ENCODE assay signal across 37 cellular contexts in the genomic region with DNA sequence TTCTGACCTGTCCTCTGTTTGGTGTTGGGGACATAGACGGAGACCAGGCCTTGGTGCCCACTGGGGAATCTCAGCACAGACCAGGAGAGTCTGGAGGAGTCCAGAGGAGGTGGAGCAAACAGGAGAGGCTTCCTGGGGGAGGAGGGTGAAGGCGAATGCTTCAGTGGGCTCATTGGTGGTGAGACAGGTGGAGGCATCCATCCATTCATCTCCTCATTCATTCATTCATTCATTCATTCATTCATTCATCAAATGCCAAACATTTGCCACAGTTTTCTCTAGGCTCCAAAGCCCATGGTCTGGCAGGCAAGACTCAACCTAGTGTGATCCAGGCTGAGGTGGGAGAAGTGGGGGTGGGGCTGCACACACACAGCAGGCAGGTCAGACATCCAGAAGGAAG. TPM values are rescaled to one million over a fixed set of nuclear protein-coding genes. Genes with fewer than 3 reads are reported as not detected.
"Had no signal": no experiment of that assay in that cellular context is flagged by ENCODE, and none has a peak within 500 bp of the region (broad histone marks: within the 10 kb centered on the region; RNA-seq: fewer than 3 reads in every experiment).

No MANE protein-coding gene starts in this region.

- H3K4me1 Mint-ChIP-seq: activated CD4-positive, alpha-beta T cell treated with anti-CD3 and anti-CD28 coated beads, Interleukin-2, amount 10 ng/mL, durations not matched to agents 24 days and 14 days; activated naive CD8-positive, alpha-beta T cell treated with anti-CD3 and anti-CD28 coated beads for 36 hours; activated T-helper 17 cell treated with anti-CD3 and anti-CD28 coated beads, Interleukin-2, amount 50 U/mL, for 72 hours had no signal

- H3K36me3 Mint-ChIP-seq: activated CD4-positive, alpha-beta memory T cell treated with anti-CD3 and anti-CD28 coated beads for 36 hours; activated naive CD4-positive, alpha-beta T cell treated with anti-CD3 and anti-CD28 coated beads, Interleukin-2, amount 50 U/mL, for 72 hours; activated naive CD8-positive, alpha-beta T cell treated with anti-CD3 and anti-CD28 coated beads for 36 hours had no signal

- H3K4me3 ChIP-seq: adrenal gland, body of pancreas, breast epithelium had no signal

- H3K36me3 ChIP-seq: adrenal gland, brain microvascular endothelial cell, breast epithelium had no signal

- ATAC-seq: activated CD8-positive, alpha-beta T cell treated with anti-CD3 and anti-CD28 coated beads for 36 hours; activated naive CD4-positive, alpha-beta T cell treated with anti-CD3 and anti-CD28 coated beads, Interleukin-2, amount 50 U/mL, for 72 hours; activated T-cell treated with anti-CD3 and anti-CD28 coated beads, Interleukin-2, amount 50 U/mL, for 4 hours; activated T-cell treated with anti-CD3 and anti-CD28 coated beads, Interleukin-2, amount 50 U/mL, for 72 hours; activated T-helper 17 cell treated with anti-CD3 and anti-CD28 coated beads, Interleukin-2, amount 50 U/mL, for 72 hours; body of pancreas had no signal

- FAIRE-seq: astrocyte, TTC549 had no signal

- H3K27ac ChIP-seq: adrenal gland, body of pancreas, brain microvascular endothelial cell, breast epithelium, VCaP had no signal

- H3K27ac Mint-ChIP-seq: activated B cell treated with CpG ODN at 0.5 μM for 24 hours; activated CD4-positive, alpha-beta memory T cell treated with anti-CD3 and anti-CD28 coated beads for 36 hours; activated CD4-positive, alpha-beta T cell treated with anti-CD3 and anti-CD28 coated beads, Interleukin-2, amount 10 ng/mL, durations not matched to agents 24 days and 14 days; activated CD8-positive, alpha-beta T cell treated with anti-CD3 and anti-CD28 coated beads for 36 hours; activated naive CD4-positive, alpha-beta T cell treated with anti-CD3 and anti-CD28 coated beads for 36 hours; activated naive CD4-positive, alpha-beta T cell treated with anti-CD3 and anti-CD28 coated beads, Interleukin-2, amount 50 U/mL, for 72 hours; activated naive CD8-positive, alpha-beta T cell treated with anti-CD3 and anti-CD28 coated beads for 36 hours; activated T-cell treated with anti-CD3 and anti-CD28 coated beads, Interleukin-2, amount 50 U/mL, for 72 hours; activated T-helper 1 cell treated with anti-CD3 and anti-CD28 coated beads, Interleukin-12 subunit alpha, Interleukin-12 subunit beta, Interleukin-2, Interleukin-4 antibody, amounts not matched to agents 30 ng/mL and 10 ng/mL and 1 ng/mL, durations not matched to agents 14 hours and 24 hours and 36 hours; activated T-helper 17 cell treated with anti-CD3 and anti-CD28 coated beads, Interleukin-2, amount 50 U/mL, for 72 hours; T-helper 1 cell treated with Interleukin-12 subunit alpha and Interleukin-12 subunit beta and Interleukin-4 antibody, amounts not matched to agents 30 μg/mL and 1 μg/mL, for 36 hours; T-helper 2 cell treated with Interferon-gamma antibody and Interleukin-4, amounts not matched to agents 5 μg/mL and 100 μg/mL, for 36 hours had no signal

- H3K9me3 Mint-ChIP-seq: activated B cell treated with CpG ODN at 0.5 μM for 24 hours; activated CD4-positive, alpha-beta memory T cell treated with anti-CD3 and anti-CD28 coated beads for 36 hours; activated CD4-positive, alpha-beta T cell treated with anti-CD3 and anti-CD28 coated beads, Interleukin-2, amount 10 ng/mL, durations not matched to agents 24 days and 14 days; activated CD8-positive, alpha-beta T cell treated with anti-CD3 and anti-CD28 coated beads for 36 hours; activated naive CD4-positive, alpha-beta T cell treated with anti-CD3 and anti-CD28 coated beads for 36 hours; activated naive CD4-positive, alpha-beta T cell treated with anti-CD3 and anti-CD28 coated beads, Interleukin-2, amount 50 U/mL, for 72 hours; activated naive CD8-positive, alpha-beta T cell treated with anti-CD3 and anti-CD28 coated beads for 36 hours; activated T-cell treated with anti-CD3 and anti-CD28 coated beads, Interleukin-2, amount 50 U/mL, for 4 hours; activated T-cell treated with anti-CD3 and anti-CD28 coated beads, Interleukin-2, amount 50 U/mL, for 72 hours; activated T-helper 1 cell treated with anti-CD3 and anti-CD28 coated beads, Interleukin-12 subunit alpha, Interleukin-12 subunit beta, Interleukin-2, Interleukin-4 antibody, amounts not matched to agents 30 ng/mL and 10 ng/mL and 1 ng/mL, durations not matched to agents 14 hours and 24 hours and 36 hours; activated T-helper 17 cell treated with anti-CD3 and anti-CD28 coated beads, Interleukin-2, amount 50 U/mL, for 72 hours; T-helper 1 cell treated with Interleukin-12 subunit alpha and Interleukin-12 subunit beta and Interleukin-4 antibody, amounts not matched to agents 30 μg/mL and 1 μg/mL, for 36 hours; T-helper 2 cell treated with Interferon-gamma antibody and Interleukin-4, amounts not matched to agents 5 μg/mL and 100 μg/mL, for 36 hours had no signal

- H3K4me1 ChIP-seq: adrenal gland, body of pancreas, breast epithelium had no signal

- DNase-seq: activated B cell treated with CpG ODN at 0.5 μM for 24 hours; activated CD4-positive, alpha-beta memory T cell treated with anti-CD3 and anti-CD28 coated beads for 36 hours; activated CD4-positive, alpha-beta T cell treated with anti-CD3 and anti-CD28 coated beads for 4 hours; activated CD4-positive, alpha-beta T cell treated with anti-CD3 and anti-CD28 coated beads, Interleukin-2, amount 10 ng/mL, durations not matched to agents 24 days and 14 days; activated CD4-positive, alpha-beta T cell treated with anti-CD3 and anti-CD28 coated beads, Interleukin-2, amount 50 U/mL, for 1 hour; activated CD4-positive, alpha-beta T cell treated with anti-CD3 and anti-CD28 coated beads, Interleukin-2, amount 50 U/mL, for 4 hours; activated CD4-positive, CD25-positive, alpha-beta regulatory T cell treated with anti-CD3 and anti-CD28 coated beads, Interleukin-2, amount 50 U/mL, for 72 hours; activated CD8-positive, alpha-beta memory T cell treated with anti-CD3 and anti-CD28 coated beads, Interleukin-2, amount 50 U/mL, for 4 hours; activated CD8-positive, alpha-beta T cell treated with anti-CD3 and anti-CD28 coated beads for 36 hours; activated effector memory CD4-positive, alpha-beta T cell treated with anti-CD3 and anti-CD28 coated beads, Interleukin-2, amount 50 U/mL, for 16 hours; activated gamma-delta T cell treated with Interleukin-2 at 50 U/mL for 16 hours; activated naive CD4-positive, alpha-beta T cell; activated naive CD4-positive, alpha-beta T cell treated with anti-CD3 and anti-CD28 coated beads for 36 hours; activated naive CD8-positive, alpha-beta T cell treated with anti-CD3 and anti-CD28 coated beads for 36 hours; activated T-cell treated with anti-CD3 and anti-CD28 coated beads for 4 hours; activated T-cell treated with anti-CD3 and anti-CD28 coated beads, Interleukin-2, amount 50 U/mL, for 1 hour; activated T-cell treated with anti-CD3 and anti-CD28 coated beads, Interleukin-2, amount 50 U/mL, for 4 hours; activated T-cell treated with anti-CD3 and anti-CD28 coated beads, Interleukin-2, amount 50 U/mL, for 72 hours; adrenal gland; amniotic stem cell; aorta; body of pancreas; brain microvascular endothelial cell; central memory CD4-positive, alpha-beta T cell; T-helper 1 cell; T-helper 2 cell; T-helper 9 cell had no signal

- H3K9me3 ChIP-seq: adrenal gland, body of pancreas, breast epithelium had no signal

- H3K4me3 Mint-ChIP-seq: activated B cell treated with CpG ODN at 0.5 μM for 24 hours; activated CD4-positive, alpha-beta memory T cell treated with anti-CD3 and anti-CD28 coated beads for 36 hours; activated CD4-positive, alpha-beta T cell treated with anti-CD3 and anti-CD28 coated beads, Interleukin-2, amount 10 ng/mL, durations not matched to agents 24 days and 14 days; activated CD8-positive, alpha-beta T cell treated with anti-CD3 and anti-CD28 coated beads for 36 hours; activated naive CD4-positive, alpha-beta T cell treated with anti-CD3 and anti-CD28 coated beads for 36 hours; activated naive CD8-positive, alpha-beta T cell treated with anti-CD3 and anti-CD28 coated beads for 36 hours; activated T-cell treated with anti-CD3 and anti-CD28 coated beads, Interleukin-2, amount 50 U/mL, for 4 hours; activated T-cell treated with anti-CD3 and anti-CD28 coated beads, Interleukin-2, amount 50 U/mL, for 72 hours; activated T-helper 1 cell treated with anti-CD3 and anti-CD28 coated beads, Interleukin-12 subunit alpha, Interleukin-12 subunit beta, Interleukin-2, Interleukin-4 antibody, amounts not matched to agents 30 ng/mL and 10 ng/mL and 1 ng/mL, durations not matched to agents 14 hours and 24 hours and 36 hours; activated T-helper 17 cell treated with anti-CD3 and anti-CD28 coated beads, Interleukin-2, amount 50 U/mL, for 72 hours; T-helper 1 cell treated with Interleukin-12 subunit alpha and Interleukin-12 subunit beta and Interleukin-4 antibody, amounts not matched to agents 30 μg/mL and 1 μg/mL, for 36 hours; T-helper 2 cell treated with Interferon-gamma antibody and Interleukin-4, amounts not matched to agents 5 μg/mL and 100 μg/mL, for 36 hours had no signal

- H3K27me3 ChIP-seq: adrenal gland, body of pancreas had no signal

RNA-seq across cellular contexts. Expression of gene LINGO1, which starts 7.9 kb away (rescaled TPM):
- total RNA-seq: activated B cell treated with CpG ODN at 0.5 μM for 24 hours; activated CD4-positive, alpha-beta memory T cell treated with anti-CD3 and anti-CD28 coated beads for 36 hours; activated CD4-positive, alpha-beta T cell treated with anti-CD3 and anti-CD28 coated beads, Interleukin-2, amount 10 ng/mL, durations not matched to agents 24 days and 14 days; activated CD8-positive, alpha-beta memory T cell treated with anti-CD3 and anti-CD28 coated beads for 36 hours; activated CD8-positive, alpha-beta T cell treated with anti-CD3 and anti-CD28 coated beads for 36 hours; activated naive CD4-positive, alpha-beta T cell treated with anti-CD3 and anti-CD28 coated beads for 36 hours; activated naive CD4-positive, alpha-beta T cell treated with anti-CD3 and anti-CD28 coated beads, Interleukin-2, amount 50 U/mL, for 72 hours; activated naive CD8-positive, alpha-beta T cell treated with anti-CD3 and anti-CD28 coated beads for 36 hours; activated T-cell treated with anti-CD3 and anti-CD28 coated beads, Interleukin-2, amount 50 U/mL, for 4 hours; activated T-helper 1 cell treated with anti-CD3 and anti-CD28 coated beads, Interleukin-12 subunit alpha, Interleukin-12 subunit beta, Interleukin-2, Interleukin-4 antibody, amounts not matched to agents 30 ng/mL and 10 ng/mL and 1 ng/mL, durations not matched to agents 14 hours and 24 hours and 36 hours; activated T-helper 17 cell treated with anti-CD3 and anti-CD28 coated beads, Interleukin-2, amount 50 U/mL, for 72 hours had no signal
